11 cellular contexts compared by ENCODE assay signal in the genomic region with DNA sequence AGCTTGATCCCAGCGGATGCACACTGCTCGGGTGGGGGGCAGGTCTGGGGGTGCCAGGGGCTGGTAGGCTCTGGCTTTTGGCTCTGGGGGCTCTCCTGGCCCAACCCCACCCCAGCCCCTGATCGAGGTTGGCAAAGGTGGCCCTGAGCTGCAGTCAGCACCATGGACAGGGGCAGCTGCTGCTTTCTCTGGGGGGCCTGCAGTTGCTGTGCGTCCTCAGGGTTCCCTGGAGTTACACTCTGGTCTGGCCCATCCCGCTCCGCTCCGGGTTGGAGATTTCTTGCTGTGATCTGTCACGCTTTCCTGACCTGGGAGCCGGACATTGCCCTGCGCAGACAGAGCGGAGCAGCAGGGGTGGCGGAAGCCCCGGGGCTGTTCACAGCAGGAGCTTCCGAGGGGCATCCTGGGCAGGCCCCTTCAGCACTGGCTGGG. TPM values are rescaled to one million over a fixed set of nuclear protein-coding genes. Genes with fewer than 3 reads are reported as not detected.
DNase-seq lines count a peak whose midpoint lies in the region; ATAC-seq and TF ChIP-seq lines count a peak whose summit lies in the region.
"Had no signal": no experiment of that assay in that cellular context is flagged by ENCODE, and none has a peak within 500 bp of the region (broad histone marks: within the 10 kb centered on the region; RNA-seq: fewer than 3 reads in every experiment).

No MANE protein-coding gene starts in this region.

- no peak for ATAC-seq in GM18861 (IDR thresholded peaks at IDR 0.05; ENCODE audit: unreplicated experiment)
- ATAC-seq in GM18498 (IDR thresholded peaks at IDR 0.05; ENCODE audit: unreplicated experiment) = no peak

- no peak for TF ChIP-seq EP300 in ovary (IDR thresholded peaks at IDR 0.05)

- no peaks in the 10 kb centered on the region for H3K36me3 Mint-ChIP-seq in brain

- H3K27ac Mint-ChIP-seq in brain = no peak overlapping the region
- H3K27ac Mint-ChIP-seq: dendritic cell treated with granulocyte-macrophage colony-stimulating factor and Interleukin-4, amounts not matched to agents 40 ng/mL and 50 ng/mL, for 4 days had no signal

- H3K27me3 ChIP-seq in ovary = no peaks in the 10 kb centered on the region

- H3K4me3 ChIP-seq in ovary = no peak overlapping the region
- H3K4me3 ChIP-seq: psoas muscle had no signal

- no peaks in the 10 kb centered on the region for H3K9me3 ChIP-seq in ovary
- H3K9me3 ChIP-seq: psoas muscle had no signal

- DNase-seq in GM13977 (ENCODE audit: low spot score) (peak; percentile 72), T-helper 9 cell (peak; percentile 43), ovary (peak in 3 of 5 donors; percentile 33 to 44 (median 40)), NCI-H2196 treated with DMSO at 0.1 percent for 48 hours (lab: John Stamatoyannopoulos, UW; ENCODE audit: unreplicated experiment) (no peak), head of caudate nucleus (no peak)
- DNase-seq: NCI-H526 treated with DMSO at 0.1 percent for 48 hours, psoas muscle had no signal

- intact Hi-C loops in ovary (cut with DNase I) (no loop called here), head of caudate nucleus (cut with DNase I) (no loop called here)

- no peak for TF ChIP-seq POLR2A in ovary (IDR thresholded peaks at IDR 0.05)

- peak overlapping the region in 4 of 5 experiments; percentile 55 to 76 (median 60) for H3K4me3 Mint-ChIP-seq in brain
- H3K4me3 Mint-ChIP-seq: dendritic cell treated with granulocyte-macrophage colony-stimulating factor and Interleukin-4, amounts not matched to agents 40 ng/mL and 50 ng/mL, for 4 days had no signal

- H3K4me1 Mint-ChIP-seq in brain = peaks cover 60% of the 10 kb centered on the region

- peaks cover 3% of the 10 kb centered on the region for H3K27me3 Mint-ChIP-seq in brain

- no peaks in the 10 kb centered on the region for H3K4me1 ChIP-seq in ovary (ENCODE audit: insufficient read depth)
- H3K4me1 ChIP-seq: psoas muscle had no signal

- in situ Hi-C loops in GM13977 (cut with MboI; ENCODE audit: low pct_unique_long_range_greater_than_20kb, low sequenced_read_pairs, unreplicated experiment) = no loop called here

- 0 to 16% (median 14%) methylated on average over 10 to 14 of the region's 14 CpGs for WGBS in ovary, 3 donors

- no peaks in the 10 kb centered on the region for H3K36me3 ChIP-seq in ovary

- H3K27ac ChIP-seq in ovary = no peak overlapping the region
- H3K27ac ChIP-seq: psoas muscle had no signal

- H3K9me3 Mint-ChIP-seq in brain = peaks cover 0 to 3% (median 0%) of the 10 kb centered on the region in 5 experiments
- H3K9me3 Mint-ChIP-seq: dendritic cell treated with granulocyte-macrophage colony-stimulating factor and Interleukin-4, amounts not matched to agents 40 ng/mL and 50 ng/mL, for 4 days had no signal

- TF ChIP-seq CTCF in GM13977 (IDR thresholded peaks at IDR 0.05; ENCODE audit: extremely low read depth, insufficient read depth, missing control alignments) (no peak), brain (conservative IDR thresholded peaks at IDR 0.05) (no peak), ovary (IDR thresholded peaks at IDR 0.05) (no peak)

RNA-seq across cellular contexts. Expression of gene PLCH2, which starts 8.0 kb away (rescaled TPM):
- polyA plus RNA-seq in brain (ENCODE audit: insufficient read depth, low read depth, low replicate concordance) = 5.5 TPM
- under 1 TPM in 6 of 7 donors, not detected in 1; 0.05 to 0.84 (median 0.47) TPM for total RNA-seq in ovary
- polyA plus RNA-seq in ovary = under 1 TPM; 0.08 to 0.19 TPM

RNA-seq across cellular contexts. Expression of gene PEX10, which starts 55.7 kb away (rescaled TPM):
- polyA plus RNA-seq in brain (ENCODE audit: insufficient read depth, low read depth, low replicate concordance) (39.1 TPM), ovary (10 to 100 TPM; 14.5 to 19.3 TPM)
- total RNA-seq in ovary = 10 to 100 TPM; 14.4 to 25.9 (median 23.0) TPM

RNA-seq across cellular contexts. Expression of gene PANK4, which starts 58.3 kb away (rescaled TPM):
- polyA plus RNA-seq in brain (ENCODE audit: insufficient read depth, low read depth, low replicate concordance) (23.7 TPM), ovary (10 to 100 TPM; 14.7 to 17.1 TPM)
- total RNA-seq in ovary = 10 to 100 TPM; 19.7 to 33.3 (median 29.1) TPM

Comparison
In these comparisons a context has a peak if more than half of its experiments do, and no peak if none do; other contexts are left out.
1. DNase-seq: peak in GM13977 (single experiment), T-helper 9 cell (single experiment) and ovary (3 of 5); none in NCI-H2196 treated with DMSO at 0.1 percent for 48 hours (single experiment) and head of caudate nucleus (0 of 42).